ENCODE assay signal across 10 cellular contexts in the genomic region with DNA sequence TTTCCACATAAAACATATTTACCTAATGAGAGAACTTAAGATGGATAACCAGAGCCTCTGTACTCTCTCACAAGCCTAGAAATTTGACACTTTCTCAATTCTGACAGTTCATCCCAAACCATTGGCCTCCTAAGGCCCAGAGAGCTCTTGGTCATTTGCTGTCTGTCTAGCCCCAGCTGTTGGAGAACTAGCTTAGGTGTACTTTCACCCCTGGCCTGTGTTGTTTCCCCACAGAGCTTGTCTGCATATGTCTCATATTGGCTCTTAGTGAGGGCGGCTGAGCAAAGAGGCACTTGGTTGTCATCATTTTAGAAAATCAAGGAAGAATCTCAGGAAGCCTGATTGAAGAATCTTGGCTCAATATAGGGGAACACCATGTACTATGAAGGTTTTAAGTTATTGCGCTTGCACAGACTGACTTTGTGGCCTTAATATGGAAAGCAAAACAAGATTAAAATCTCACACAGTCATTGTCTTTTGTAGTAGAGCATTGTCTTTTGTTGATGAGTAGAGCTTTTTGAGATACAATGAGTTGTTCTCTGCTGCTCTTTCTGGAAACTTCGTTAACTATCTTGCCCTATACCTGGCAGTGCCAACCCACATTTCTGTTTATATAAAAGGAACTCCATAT.
DNase-seq lines count a peak whose midpoint lies in the region; ATAC-seq and TF ChIP-seq lines count a peak whose summit lies in the region.
"Had no signal": no experiment of that assay in that cellular context is flagged by ENCODE, and none has a peak within 500 bp of the region (broad histone marks: within the 10 kb centered on the region; RNA-seq: fewer than 3 reads in every experiment).

No MANE protein-coding gene starts in this region.

- TF ChIP-seq POLR2A in heart left ventricle (IDR thresholded peaks at IDR 0.05) (peak in 1 of 2 donors; percentile 34), prostate gland (IDR thresholded peaks at IDR 0.05) (no peak)

- peak overlapping the region; percentile 93 for H3K27ac Mint-ChIP-seq in Calu3 (ENCODE audit: unreplicated experiment)

- H3K9me3 ChIP-seq in heart left ventricle (peaks cover 0 to 14% (median 8%) of the 10 kb centered on the region in 12 donors), prostate gland (no peaks in the 10 kb centered on the region)

- DNase-seq in Calu3 (no peak), heart left ventricle (peak in 2 of 5 donors; percentile 27 to 58), prostate gland (ENCODE audit: low spot score) (peak; percentile 47), NCI-H1092 (lab: John Stamatoyannopoulos, UW) (no peak), NCI-H2196 treated with DMSO at 0.1 percent for 48 hours (lab: John Stamatoyannopoulos, UW; ENCODE audit: unreplicated experiment) (no peak), NOMO-1 treated with DMSO at 0.1 percent for 48 hours (lab: John Stamatoyannopoulos, UW; ENCODE audit: unreplicated experiment) (no peak)
- DNase-seq in activated CD4-positive, alpha-beta T cell treated with anti-CD3 and anti-CD28 coated beads for 1 hour = no peak
- DNase-seq: CD4-positive, CD25-positive, alpha-beta regulatory T cell; NCI-H1417 had no signal

- TF ChIP-seq CTCF in Calu3 (IDR thresholded peaks at IDR 0.05; ENCODE audit: unreplicated experiment) (no peak), VCaP (conservative IDR thresholded peaks at IDR 0.05) (no peak), heart left ventricle (IDR thresholded peaks at IDR 0.05) (no peak), prostate gland (IDR thresholded peaks at IDR 0.05) (no peak)

- H3K36me3 ChIP-seq in heart left ventricle (no peaks in the 10 kb centered on the region), prostate gland (no peaks in the 10 kb centered on the region)

- WGBS in heart left ventricle, 4 donors = 56 to 67% (median 61%) methylated on average over 3 of the region's 3 CpGs
- 18% methylated on average over 3 of the region's 3 CpGs for WGBS in prostate gland

- H3K4me3 ChIP-seq in heart left ventricle (no peak overlapping the region), prostate gland (no peak overlapping the region)

- H3K27ac ChIP-seq in VCaP = peak overlapping the region; percentile 3; the same call in 1 of the 2 replicates
- H3K27ac ChIP-seq in heart left ventricle = peak overlapping the region; percentile 64 to 89 (median 74)
- peak overlapping the region; percentile 79 to 80 for H3K27ac ChIP-seq in prostate gland

- H3K4me1 Mint-ChIP-seq in Calu3 (ENCODE audit: low read depth, unreplicated experiment) = peaks cover 76% of the 10 kb centered on the region

- no peaks in the 10 kb centered on the region for H3K27me3 Mint-ChIP-seq in Calu3 (ENCODE audit: unreplicated experiment)
- H3K27me3 Mint-ChIP-seq: CD4-positive, CD25-positive, alpha-beta regulatory T cell had no signal

- CTCF ChIA-PET in Calu3 (lab: Charles Lee) = interaction anchor here (0.8 to 1.9 kb wide), 6 partner anchors 19 to 199 kb away, joined by 3 to 6 read pairs (median 3); no protein-coding TSS in a partner anchor

- no peaks in the 10 kb centered on the region for H3K9me3 Mint-ChIP-seq in Calu3 (ENCODE audit: low read depth, unreplicated experiment)

- peaks cover 34% of the 10 kb centered on the region for H3K36me3 Mint-ChIP-seq in Calu3 (ENCODE audit: insufficient read depth, unreplicated experiment)
- H3K36me3 Mint-ChIP-seq: CD4-positive, CD25-positive, alpha-beta regulatory T cell had no signal

- H3K27me3 ChIP-seq in heart left ventricle = no peaks in the 10 kb centered on the region
- H3K27me3 ChIP-seq in prostate gland (replicated peaks; ENCODE audit: insufficient read depth) = no peaks in the 10 kb centered on the region

- no peak overlapping the region for H3K4me3 Mint-ChIP-seq in Calu3 (ENCODE audit: low read depth, unreplicated experiment)
- H3K4me3 Mint-ChIP-seq: CD4-positive, CD25-positive, alpha-beta regulatory T cell had no signal

- H3K4me1 ChIP-seq in heart left ventricle (peaks cover 3 to 64% (median 32%) of the 10 kb centered on the region in 12 donors), prostate gland (replicated peaks) (peaks cover 10% of the 10 kb centered on the region)

- intact Hi-C loops in Calu3 (cut with micrococcal nuclease; ENCODE audit: unreplicated experiment) (loop anchor here (2.0 to 10.0 kb wide), 3 partner anchors 89 to 641 kb away; no protein-coding TSS in a partner anchor), heart left ventricle (cut with DNase I) (loop anchor here in 6 of 10 donors (1.0 to 10.0 kb wide), 8 partner anchors 53 to 673 kb away; no protein-coding TSS in a partner anchor), prostate gland (cut with DNase I) (loop anchor here (2.0 to 10.0 kb wide), 3 partner anchors 51 to 653 kb away; no protein-coding TSS in a partner anchor)

- BruUV-seq in Calu3 (replicated peaks; lab: Mats Ljungman, UMichigan) = no TSS peak

- peak; percentile 72 to 81 (median 74) for ATAC-seq in heart left ventricle

Comparison
In these comparisons a context has a peak if more than half of its experiments do, and no peak if none do; other contexts are left out.
1. H3K27ac ChIP-seq: peak in every context shown above with its lines; median percentile 80 in prostate gland; 74 in heart left ventricle; 3 in VCaP.